1 cellular context compared by ENCODE assay signal in the genomic region with DNA sequence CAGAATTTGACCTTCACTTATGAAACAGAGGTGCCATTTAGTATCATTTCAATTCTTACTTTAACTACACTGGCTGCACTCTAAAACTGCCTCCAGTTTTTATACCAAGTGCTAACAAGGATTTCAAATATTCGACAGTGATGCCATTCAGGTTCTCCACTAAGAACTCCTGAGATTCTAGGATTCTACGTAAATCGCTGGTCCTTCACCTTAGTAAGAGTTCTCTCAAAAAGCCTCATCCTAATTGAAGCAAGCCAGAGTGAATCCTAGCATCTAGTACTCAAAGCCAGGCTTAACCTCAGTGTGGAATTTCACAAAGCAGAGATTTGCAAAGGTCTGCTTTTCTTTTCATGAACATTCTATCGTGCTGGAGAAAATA.
TF ChIP-seq lines count a peak whose summit lies in the region.

No MANE protein-coding gene starts in this region.

TF ChIP-seq in HepG2, 621 proteins besides CTCF, POLR2A, EP300 and RAD21 (continued from another document):
- TF ChIP-seq KLF12 (CRISPR knock-in tag; IDR thresholded peaks at IDR 0.05; ENCODE audit: borderline replicate concordance) (peak; percentile 34; the same call in 1 of the 2 replicates), JDP2 (CRISPR knock-in tag; IDR thresholded peaks at IDR 0.05; ENCODE audit: borderline replicate concordance) (no peak), PHF8 (CRISPR knock-in tag; IDR thresholded peaks at IDR 0.05) (no peak), TEAD3 (CRISPR knock-in tag; optimal IDR thresholded peaks at IDR 0.05; ENCODE audit: borderline replicate concordance) (no peak), ZNF468 (CRISPR knock-in tag; IDR thresholded peaks at IDR 0.05) (no peak), ISL2 (CRISPR knock-in tag; IDR thresholded peaks at IDR 0.05) (0 out of 2 replicates have a peak, but pooled peaks have one; percentile 29)
- TF ChIP-seq, protein P1, sequence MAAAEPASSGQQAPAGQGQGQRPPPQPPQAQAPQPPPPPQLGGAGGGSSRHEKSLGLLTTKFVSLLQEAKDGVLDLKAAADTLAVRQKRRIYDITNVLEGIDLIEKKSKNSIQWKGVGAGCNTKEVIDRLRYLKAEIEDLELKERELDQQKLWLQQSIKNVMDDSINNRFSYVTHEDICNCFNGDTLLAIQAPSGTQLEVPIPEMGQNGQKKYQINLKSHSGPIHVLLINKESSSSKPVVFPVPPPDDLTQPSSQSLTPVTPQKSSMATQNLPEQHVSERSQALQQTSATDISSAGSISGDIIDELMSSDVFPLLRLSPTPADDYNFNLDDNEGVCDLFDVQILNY (CRISPR knock-in tag; conservative IDR thresholded peaks at IDR 0.05), result no peak
TF ChIP-seq in HepG2: peak in this region for 18.
